ENCODE assay signal across 1 cellular context in the genomic region with DNA sequence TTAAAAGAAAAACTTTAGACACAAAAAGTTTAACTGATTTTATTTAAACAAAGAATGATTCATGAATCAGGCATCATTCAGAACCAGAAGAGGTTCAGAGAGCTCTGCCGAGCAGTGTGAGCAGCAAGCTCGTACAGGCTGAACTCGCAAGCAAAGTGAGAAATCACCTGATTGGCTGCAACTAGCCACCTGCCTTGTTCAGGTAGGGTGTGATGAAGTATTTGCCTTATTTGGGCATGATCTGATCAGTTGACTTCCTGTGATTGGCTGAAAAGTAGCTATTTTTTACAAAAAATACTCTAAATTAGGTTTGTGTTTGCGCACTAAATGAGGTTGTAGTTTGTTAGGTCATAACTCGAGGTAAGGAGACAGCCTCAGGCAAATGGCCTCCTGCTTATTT.
TF ChIP-seq lines count a peak whose summit lies in the region.

No MANE protein-coding gene starts in this region.

TF ChIP-seq in HepG2, 621 proteins besides CTCF, POLR2A, EP300 and RAD21 (continued from another document):
- TF ChIP-seq CREB1 (IDR thresholded peaks at IDR 0.05) (no peak), CREB1 (CRISPR knock-in tag; IDR thresholded peaks at IDR 0.05) (no peak)
